21 cellular contexts compared by ENCODE assay signal in genomic region chr2:31251018-31251417, GRCh38. TPM values are rescaled to one million over a fixed set of nuclear protein-coding genes. Genes with fewer than 3 reads are reported as not detected.
"Had no signal": no experiment of that assay in that cellular context is flagged by ENCODE, and none has a peak within 500 bp of the region (broad histone marks: within the 10 kb centered on the region; RNA-seq: fewer than 3 reads in every experiment).

No MANE protein-coding gene starts in this region.

- H3K9me3 Mint-ChIP-seq: activated CD8-positive, alpha-beta T cell treated with anti-CD3 and anti-CD28 coated beads for 36 hours; activated naive CD4-positive, alpha-beta T cell treated with anti-CD3 and anti-CD28 coated beads, Interleukin-2, amount 50 U/mL, for 72 hours; mesothelial cell of epicardium; neural crest cell; T-helper 1 cell treated with Interleukin-12 subunit alpha and Interleukin-12 subunit beta and Interleukin-4 antibody, amounts not matched to agents 30 μg/mL and 1 μg/mL, for 36 hours; WTC11 had no signal

- H3K36me3 Mint-ChIP-seq: activated naive CD4-positive, alpha-beta T cell treated with anti-CD3 and anti-CD28 coated beads, Interleukin-2, amount 50 U/mL, for 72 hours had no signal

- FAIRE-seq: endometrium, kidney had no signal

- H3K4me1 ChIP-seq: colonic mucosa, psoas muscle, sigmoid colon, tibial nerve, vagina had no signal

- H3K4me3 Mint-ChIP-seq: activated CD8-positive, alpha-beta T cell treated with anti-CD3 and anti-CD28 coated beads for 36 hours; mesothelial cell of epicardium; neural crest cell; T-helper 1 cell treated with Interleukin-12 subunit alpha and Interleukin-12 subunit beta and Interleukin-4 antibody, amounts not matched to agents 30 μg/mL and 1 μg/mL, for 36 hours; WTC11 had no signal

- H3K27me3 ChIP-seq: cardiac muscle cell, colonic mucosa, sigmoid colon, spleen, tibial nerve, vagina had no signal

- ATAC-seq: activated CD8-positive, alpha-beta T cell treated with anti-CD3 and anti-CD28 coated beads for 36 hours; activated naive CD4-positive, alpha-beta T cell treated with anti-CD3 and anti-CD28 coated beads, Interleukin-2, amount 50 U/mL, for 72 hours; WTC11 had no signal

- H3K4me3 ChIP-seq: cardiac muscle cell, colonic mucosa, psoas muscle, sigmoid colon, spleen, tibial nerve, vagina had no signal

- H3K27me3 Mint-ChIP-seq: activated CD8-positive, alpha-beta T cell treated with anti-CD3 and anti-CD28 coated beads for 36 hours had no signal

- DNase-seq: activated CD4-positive, alpha-beta T cell treated with anti-CD3 and anti-CD28 coated beads for 48 hours; activated CD8-positive, alpha-beta memory T cell treated with anti-CD3 and anti-CD28 coated beads, Interleukin-2, amount 50 U/mL, for 4 hours; activated CD8-positive, alpha-beta T cell treated with anti-CD3 and anti-CD28 coated beads for 36 hours; activated gamma-delta T cell; activated T-cell treated with anti-CD3 and anti-CD28 coated beads, Interleukin-2, amount 50 U/mL, for 48 hours; colonic mucosa; hypothalamus; kidney; psoas muscle; sigmoid colon; spleen; stimulated activated CD4-positive, alpha-beta T cell treated with anti-CD3 and anti-CD28 coated beads, Interleukin-1b, Interleukin-23, amount 100 ng/mL, for 48 hours had no signal

- H3K27ac ChIP-seq: cardiac muscle cell, colonic mucosa, psoas muscle, sigmoid colon, vagina had no signal

- H3K27ac Mint-ChIP-seq: activated CD8-positive, alpha-beta T cell treated with anti-CD3 and anti-CD28 coated beads for 36 hours; activated naive CD4-positive, alpha-beta T cell treated with anti-CD3 and anti-CD28 coated beads, Interleukin-2, amount 50 U/mL, for 72 hours; mesothelial cell of epicardium; T-helper 1 cell treated with Interleukin-12 subunit alpha and Interleukin-12 subunit beta and Interleukin-4 antibody, amounts not matched to agents 30 μg/mL and 1 μg/mL, for 36 hours; WTC11 had no signal

- H3K36me3 ChIP-seq: cardiac muscle cell, colonic mucosa, sigmoid colon had no signal

- H3K9me3 ChIP-seq: colonic mucosa, psoas muscle, sigmoid colon, spleen, tibial nerve, vagina had no signal

RNA-seq across cellular contexts. Expression of gene CAPN14, which starts 33.7 kb away (rescaled TPM):
- total RNA-seq: tibial nerve had no signal
- polyA plus RNA-seq: cardiac muscle cell had no signal
